Comparison of ENCODE assay signal across 7 cellular contexts in genomic region chr22:43857367-43857766, GRCh38.
"Had no signal": no experiment of that assay in that cellular context is flagged by ENCODE, and none has a peak within 500 bp of the region (broad histone marks: within the 10 kb centered on the region; RNA-seq: fewer than 3 reads in every experiment).

No MANE protein-coding gene starts in this region.

- H3K4me1 ChIP-seq: HAP-1 had no signal

- DNase-seq: GM23248, GOT3, H7, HCEC 1CT, HFFc6 had no signal

- H3K4me3 ChIP-seq: GM23248, GM23338, HAP-1 had no signal

- H3K27ac ChIP-seq: GM23248 had no signal

- H3K36me3 ChIP-seq: HAP-1 had no signal

- H3K9me3 ChIP-seq: HAP-1 had no signal
